ENCODE assay signal across 8 cellular contexts in the genomic region with DNA sequence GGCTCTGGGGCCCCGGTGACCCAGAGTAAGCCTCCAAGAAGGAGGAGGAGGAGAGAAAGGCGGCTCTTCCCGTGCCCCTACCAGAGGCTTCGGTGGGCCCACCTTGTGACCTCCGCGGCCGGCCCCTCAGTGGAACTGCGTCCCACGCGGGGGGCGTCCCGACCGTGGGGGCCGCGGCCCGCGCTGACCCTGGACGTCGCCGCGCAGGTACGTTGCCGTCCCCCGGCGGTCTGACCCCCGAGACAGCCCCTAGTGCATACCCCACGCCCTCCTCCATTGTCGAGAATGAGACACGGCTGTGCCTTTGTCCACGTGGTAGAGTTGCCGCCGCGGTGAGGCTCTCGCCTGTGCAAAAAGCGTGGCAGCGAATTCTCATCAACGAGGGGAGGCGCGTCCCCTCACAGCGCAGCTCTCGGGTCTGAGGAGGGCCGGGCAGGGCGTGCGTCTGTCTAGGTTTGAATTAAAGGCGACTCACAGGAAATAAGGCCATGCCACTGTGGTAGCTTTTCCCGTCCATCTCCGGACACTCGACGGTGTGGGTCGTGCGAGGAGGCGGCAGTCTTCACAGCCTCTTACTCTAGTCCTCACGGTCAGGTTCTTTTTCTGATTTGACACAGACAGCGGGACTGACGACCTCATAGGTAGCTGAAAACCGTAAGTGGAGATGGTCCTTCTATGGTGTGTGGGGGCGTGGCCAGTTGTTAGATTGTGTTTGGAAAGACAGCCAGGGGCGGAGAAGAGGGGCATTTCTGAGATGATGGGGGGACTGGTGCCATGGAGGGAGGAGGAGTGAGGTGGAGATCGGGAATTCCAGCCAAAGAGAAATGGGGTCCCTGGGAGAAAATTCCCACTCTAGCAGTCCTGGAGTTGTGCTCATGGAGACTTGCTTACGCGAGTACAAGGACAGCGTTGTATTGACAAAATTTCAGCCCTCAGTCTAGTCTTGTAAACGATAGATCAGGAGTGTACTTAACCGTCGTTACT. TPM values are rescaled to one million over a fixed set of nuclear protein-coding genes. Genes with fewer than 3 reads are reported as not detected.
DNase-seq lines count a peak whose midpoint lies in the region; ATAC-seq and TF ChIP-seq lines count a peak whose summit lies in the region.

No MANE protein-coding gene starts in this region.

- peaks cover 0 to 32% (median 22%) of the 10 kb centered on the region in 4 donors for H3K4me1 ChIP-seq in sigmoid colon

- H3K27me3 ChIP-seq in sigmoid colon, result no peaks in the 10 kb centered on the region

- no peak for TF ChIP-seq POLR2A in sigmoid colon (IDR thresholded peaks at IDR 0.05)

- no peak for TF ChIP-seq CTCF in sigmoid colon (IDR thresholded peaks at IDR 0.05)

- TF ChIP-seq EP300 in Ishikawa (IDR thresholded peaks at IDR 0.05; ENCODE audit: borderline replicate concordance) (no peak), sigmoid colon (IDR thresholded peaks at IDR 0.05) (no peak)

- H3K27ac ChIP-seq in adipose tissue (ENCODE audit: low read depth, low read length) (peak overlapping the region; percentile 73), sigmoid colon (peak overlapping the region; percentile 91 to 100 (median 99))

- intact Hi-C loops in sigmoid colon (cut with DNase I), result loop anchor here (1.0 to 10.0 kb wide), 5 partner anchors 70 to 1704 kb away; partner anchors contain the start of genes ACSS1 and NAPB

- H3K9me3 ChIP-seq in sigmoid colon, result no peaks in the 10 kb centered on the region

- DNase-seq in DMS79 (lab: John Stamatoyannopoulos, UW) (peak; percentile 10), SW480 (ENCODE audit: low spot score) (peak; percentile 74), hepatic stellate cell (ENCODE audit: low spot score) (peak; percentile 43), sigmoid colon (peak; percentile 79), GDM1 (lab: John Stamatoyannopoulos, UW) (no peak)

- peak overlapping the region; percentile 67 to 98 (median 82) for H3K4me3 ChIP-seq in sigmoid colon

- 1 to 3% (median 2%) methylated on average over 59 to 65 of the region's 65 CpGs for WGBS in adipose tissue, 3 donors
- WGBS in sigmoid colon, 2 donors, result 1 to 3% methylated on average over 65 of the region's 65 CpGs

- TF ChIP-seq RAD21 in Ishikawa (IDR thresholded peaks at IDR 0.05; ENCODE audit: low read depth), result no peak

- H3K36me3 ChIP-seq in sigmoid colon, result peaks cover 0 to 22% (median 7%) of the 10 kb centered on the region in 4 donors

- peak; percentile 32 for ATAC-seq in GM21528 (IDR thresholded peaks at IDR 0.05; ENCODE audit: low FRiP score, unreplicated experiment)

TF ChIP-seq in Ishikawa, 13 proteins besides CTCF, POLR2A, EP300 and RAD21:
- TF ChIP-seq MAX (IDR thresholded peaks at IDR 0.05), result peak; percentile 90
- TF ChIP-seq, protein P1, sequence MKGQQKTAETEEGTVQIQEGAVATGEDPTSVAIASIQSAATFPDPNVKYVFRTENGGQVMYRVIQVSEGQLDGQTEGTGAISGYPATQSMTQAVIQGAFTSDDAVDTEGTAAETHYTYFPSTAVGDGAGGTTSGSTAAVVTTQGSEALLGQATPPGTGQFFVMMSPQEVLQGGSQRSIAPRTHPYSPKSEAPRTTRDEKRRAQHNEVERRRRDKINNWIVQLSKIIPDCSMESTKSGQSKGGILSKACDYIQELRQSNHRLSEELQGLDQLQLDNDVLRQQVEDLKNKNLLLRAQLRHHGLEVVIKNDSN (IDR thresholded peaks at IDR 0.05), result peak; percentile 68
- TF ChIP-seq CREB1 (IDR thresholded peaks at IDR 0.05; ENCODE audit: low read depth), result no peak
- TF ChIP-seq TAF1 (IDR thresholded peaks at IDR 0.05; ENCODE audit: low read depth), result 0 out of 2 replicates have a peak, but pooled peaks have one; percentile 37
TF ChIP-seq in Ishikawa: peak in this region for 3.

RNA-seq across cellular contexts. Expression of gene NXT1, which starts 0.6 kb away (rescaled TPM):
- 10 to 100 TPM in 2 of 3 donors, 1 to 10 TPM in 1; 9.8 to 38.8 (median 27.1) TPM for polyA plus RNA-seq in adipose tissue
- 10 to 100 TPM; 19.9 to 57.6 (median 29.3) TPM for total RNA-seq in sigmoid colon
- 10 to 100 TPM in 2 of 3 donors, 1 to 10 TPM in 1; 8.1 to 22.3 (median 10.8) TPM for polyA plus RNA-seq in sigmoid colon

RNA-seq across cellular contexts. Expression of gene GZF1, which starts 10.8 kb away (rescaled TPM):
- polyA plus RNA-seq in adipose tissue, result 10 to 100 TPM in 1 of 3 donors, 1 to 10 TPM in 2; 4.8 to 29.1 (median 7.0) TPM
- 10 to 100 TPM; 13.0 to 17.5 (median 17.1) TPM for total RNA-seq in sigmoid colon
- polyA plus RNA-seq in sigmoid colon, result 1 to 10 TPM; 2.4 to 6.0 (median 4.9) TPM
